Comparison of ENCODE assay signal across 1 cellular context in the genomic region with DNA sequence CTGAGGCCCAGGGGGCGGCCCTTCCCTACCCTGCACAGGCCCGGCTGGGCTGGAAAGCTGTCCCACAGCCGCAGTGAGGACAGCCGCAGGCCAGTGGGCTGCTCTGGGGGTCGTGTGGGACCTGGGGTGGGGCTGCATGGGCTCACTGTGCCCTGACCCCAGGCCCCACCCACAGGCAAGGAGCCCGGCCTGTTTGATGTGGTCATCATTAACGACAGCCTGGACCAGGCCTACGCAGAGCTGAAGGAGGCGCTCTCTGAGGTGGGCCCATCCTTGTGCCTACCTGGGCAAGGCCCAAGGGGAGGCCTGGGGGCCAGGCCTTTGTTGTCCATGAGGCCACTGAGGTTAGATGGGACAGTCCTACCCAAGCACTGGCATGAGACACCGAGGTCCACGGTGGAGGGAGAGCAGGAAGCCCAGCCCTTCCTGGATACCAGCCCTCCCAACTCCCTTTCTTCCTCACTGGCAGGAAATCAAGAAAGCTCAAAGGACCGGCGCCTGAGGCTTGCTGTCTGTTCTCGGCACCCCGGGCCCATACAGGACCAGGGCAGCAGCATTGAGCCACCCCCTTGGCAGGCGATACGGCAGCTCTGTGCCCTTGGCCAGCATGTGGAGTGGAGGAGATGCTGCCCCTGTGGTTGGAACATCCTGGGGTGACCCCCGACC.
TF ChIP-seq lines count a peak whose summit lies in the region.

No MANE protein-coding gene starts in this region.

TF ChIP-seq in H1, 55 proteins besides CTCF, POLR2A, EP300 and RAD21:
- TF ChIP-seq HDAC2 (IDR thresholded peaks at IDR 0.05; ENCODE audit: borderline replicate concordance in 1 of 2, low read depth in 2 of 2, low read length in 2 of 2) (no peak), SRF (IDR thresholded peaks at IDR 0.05; ENCODE audit: low read depth, low read length) (no peak), TEAD4 (IDR thresholded peaks at IDR 0.05; ENCODE audit: low read depth, low read length) (no peak), CBX5 (IDR thresholded peaks at IDR 0.05; ENCODE audit: low read depth, low read length) (no peak), RNF2 (IDR thresholded peaks at IDR 0.05; ENCODE audit: borderline replicate concordance, low read depth, low read length, missing control alignments, poor library complexity, severe bottlenecking) (no peak), TCF12 (IDR thresholded peaks at IDR 0.05; ENCODE audit: low read depth, low read length) (no peak), RBBP5 (IDR thresholded peaks at IDR 0.05; ENCODE audit: borderline replicate concordance, low read depth, low read length) (no peak), CTBP2 (IDR thresholded peaks at IDR 0.05; ENCODE audit: borderline replicate concordance, insufficient read depth, insufficient read length, low read length) (no peak), CBX8 (IDR thresholded peaks at IDR 0.05; ENCODE audit: borderline replicate concordance, low read depth, low read length) (no peak), HDAC6 (IDR thresholded peaks at IDR 0.05; ENCODE audit: low read depth, low read length) (no peak), BCL11A (IDR thresholded peaks at IDR 0.05; ENCODE audit: low read depth in 2 of 2, low read length in 2 of 2) (no peak), KDM5A (IDR thresholded peaks at IDR 0.05; ENCODE audit: low read length) (no peak)
- TF ChIP-seq, protein P1, sequence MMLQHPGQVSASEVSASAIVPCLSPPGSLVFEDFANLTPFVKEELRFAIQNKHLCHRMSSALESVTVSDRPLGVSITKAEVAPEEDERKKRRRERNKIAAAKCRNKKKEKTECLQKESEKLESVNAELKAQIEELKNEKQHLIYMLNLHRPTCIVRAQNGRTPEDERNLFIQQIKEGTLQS (IDR thresholded peaks at IDR 0.05; ENCODE audit: insufficient read depth, low read depth, low read length) = no peak
- TF ChIP-seq, protein P2, sequence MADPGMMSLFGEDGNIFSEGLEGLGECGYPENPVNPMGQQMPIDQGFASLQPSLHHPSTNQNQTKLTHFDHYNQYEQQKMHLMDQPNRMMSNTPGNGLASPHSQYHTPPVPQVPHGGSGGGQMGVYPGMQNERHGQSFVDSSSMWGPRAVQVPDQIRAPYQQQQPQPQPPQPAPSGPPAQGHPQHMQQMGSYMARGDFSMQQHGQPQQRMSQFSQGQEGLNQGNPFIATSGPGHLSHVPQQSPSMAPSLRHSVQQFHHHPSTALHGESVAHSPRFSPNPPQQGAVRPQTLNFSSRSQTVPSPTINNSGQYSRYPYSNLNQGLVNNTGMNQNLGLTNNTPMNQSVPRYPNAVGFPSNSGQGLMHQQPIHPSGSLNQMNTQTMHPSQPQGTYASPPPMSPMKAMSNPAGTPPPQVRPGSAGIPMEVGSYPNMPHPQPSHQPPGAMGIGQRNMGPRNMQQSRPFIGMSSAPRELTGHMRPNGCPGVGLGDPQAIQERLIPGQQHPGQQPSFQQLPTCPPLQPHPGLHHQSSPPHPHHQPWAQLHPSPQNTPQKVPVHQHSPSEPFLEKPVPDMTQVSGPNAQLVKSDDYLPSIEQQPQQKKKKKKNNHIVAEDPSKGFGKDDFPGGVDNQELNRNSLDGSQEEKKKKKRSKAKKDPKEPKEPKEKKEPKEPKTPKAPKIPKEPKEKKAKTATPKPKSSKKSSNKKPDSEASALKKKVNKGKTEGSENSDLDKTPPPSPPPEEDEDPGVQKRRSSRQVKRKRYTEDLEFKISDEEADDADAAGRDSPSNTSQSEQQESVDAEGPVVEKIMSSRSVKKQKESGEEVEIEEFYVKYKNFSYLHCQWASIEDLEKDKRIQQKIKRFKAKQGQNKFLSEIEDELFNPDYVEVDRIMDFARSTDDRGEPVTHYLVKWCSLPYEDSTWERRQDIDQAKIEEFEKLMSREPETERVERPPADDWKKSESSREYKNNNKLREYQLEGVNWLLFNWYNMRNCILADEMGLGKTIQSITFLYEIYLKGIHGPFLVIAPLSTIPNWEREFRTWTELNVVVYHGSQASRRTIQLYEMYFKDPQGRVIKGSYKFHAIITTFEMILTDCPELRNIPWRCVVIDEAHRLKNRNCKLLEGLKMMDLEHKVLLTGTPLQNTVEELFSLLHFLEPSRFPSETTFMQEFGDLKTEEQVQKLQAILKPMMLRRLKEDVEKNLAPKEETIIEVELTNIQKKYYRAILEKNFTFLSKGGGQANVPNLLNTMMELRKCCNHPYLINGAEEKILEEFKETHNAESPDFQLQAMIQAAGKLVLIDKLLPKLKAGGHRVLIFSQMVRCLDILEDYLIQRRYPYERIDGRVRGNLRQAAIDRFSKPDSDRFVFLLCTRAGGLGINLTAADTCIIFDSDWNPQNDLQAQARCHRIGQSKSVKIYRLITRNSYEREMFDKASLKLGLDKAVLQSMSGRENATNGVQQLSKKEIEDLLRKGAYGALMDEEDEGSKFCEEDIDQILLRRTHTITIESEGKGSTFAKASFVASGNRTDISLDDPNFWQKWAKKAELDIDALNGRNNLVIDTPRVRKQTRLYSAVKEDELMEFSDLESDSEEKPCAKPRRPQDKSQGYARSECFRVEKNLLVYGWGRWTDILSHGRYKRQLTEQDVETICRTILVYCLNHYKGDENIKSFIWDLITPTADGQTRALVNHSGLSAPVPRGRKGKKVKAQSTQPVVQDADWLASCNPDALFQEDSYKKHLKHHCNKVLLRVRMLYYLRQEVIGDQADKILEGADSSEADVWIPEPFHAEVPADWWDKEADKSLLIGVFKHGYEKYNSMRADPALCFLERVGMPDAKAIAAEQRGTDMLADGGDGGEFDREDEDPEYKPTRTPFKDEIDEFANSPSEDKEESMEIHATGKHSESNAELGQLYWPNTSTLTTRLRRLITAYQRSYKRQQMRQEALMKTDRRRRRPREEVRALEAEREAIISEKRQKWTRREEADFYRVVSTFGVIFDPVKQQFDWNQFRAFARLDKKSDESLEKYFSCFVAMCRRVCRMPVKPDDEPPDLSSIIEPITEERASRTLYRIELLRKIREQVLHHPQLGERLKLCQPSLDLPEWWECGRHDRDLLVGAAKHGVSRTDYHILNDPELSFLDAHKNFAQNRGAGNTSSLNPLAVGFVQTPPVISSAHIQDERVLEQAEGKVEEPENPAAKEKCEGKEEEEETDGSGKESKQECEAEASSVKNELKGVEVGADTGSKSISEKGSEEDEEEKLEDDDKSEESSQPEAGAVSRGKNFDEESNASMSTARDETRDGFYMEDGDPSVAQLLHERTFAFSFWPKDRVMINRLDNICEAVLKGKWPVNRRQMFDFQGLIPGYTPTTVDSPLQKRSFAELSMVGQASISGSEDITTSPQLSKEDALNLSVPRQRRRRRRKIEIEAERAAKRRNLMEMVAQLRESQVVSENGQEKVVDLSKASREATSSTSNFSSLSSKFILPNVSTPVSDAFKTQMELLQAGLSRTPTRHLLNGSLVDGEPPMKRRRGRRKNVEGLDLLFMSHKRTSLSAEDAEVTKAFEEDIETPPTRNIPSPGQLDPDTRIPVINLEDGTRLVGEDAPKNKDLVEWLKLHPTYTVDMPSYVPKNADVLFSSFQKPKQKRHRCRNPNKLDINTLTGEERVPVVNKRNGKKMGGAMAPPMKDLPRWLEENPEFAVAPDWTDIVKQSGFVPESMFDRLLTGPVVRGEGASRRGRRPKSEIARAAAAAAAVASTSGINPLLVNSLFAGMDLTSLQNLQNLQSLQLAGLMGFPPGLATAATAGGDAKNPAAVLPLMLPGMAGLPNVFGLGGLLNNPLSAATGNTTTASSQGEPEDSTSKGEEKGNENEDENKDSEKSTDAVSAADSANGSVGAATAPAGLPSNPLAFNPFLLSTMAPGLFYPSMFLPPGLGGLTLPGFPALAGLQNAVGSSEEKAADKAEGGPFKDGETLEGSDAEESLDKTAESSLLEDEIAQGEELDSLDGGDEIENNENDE (IDR thresholded peaks at IDR 0.05; ENCODE audit: insufficient replicate concordance, low read length) = no peak
- TF ChIP-seq, protein P3, sequence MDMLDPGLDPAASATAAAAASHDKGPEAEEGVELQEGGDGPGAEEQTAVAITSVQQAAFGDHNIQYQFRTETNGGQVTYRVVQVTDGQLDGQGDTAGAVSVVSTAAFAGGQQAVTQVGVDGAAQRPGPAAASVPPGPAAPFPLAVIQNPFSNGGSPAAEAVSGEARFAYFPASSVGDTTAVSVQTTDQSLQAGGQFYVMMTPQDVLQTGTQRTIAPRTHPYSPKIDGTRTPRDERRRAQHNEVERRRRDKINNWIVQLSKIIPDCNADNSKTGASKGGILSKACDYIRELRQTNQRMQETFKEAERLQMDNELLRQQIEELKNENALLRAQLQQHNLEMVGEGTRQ (IDR thresholded peaks at IDR 0.05; ENCODE audit: low read length) = no peak
TF ChIP-seq in H1: peak in this region for 0.
